21 cellular contexts compared by ENCODE assay signal in the genomic region with DNA sequence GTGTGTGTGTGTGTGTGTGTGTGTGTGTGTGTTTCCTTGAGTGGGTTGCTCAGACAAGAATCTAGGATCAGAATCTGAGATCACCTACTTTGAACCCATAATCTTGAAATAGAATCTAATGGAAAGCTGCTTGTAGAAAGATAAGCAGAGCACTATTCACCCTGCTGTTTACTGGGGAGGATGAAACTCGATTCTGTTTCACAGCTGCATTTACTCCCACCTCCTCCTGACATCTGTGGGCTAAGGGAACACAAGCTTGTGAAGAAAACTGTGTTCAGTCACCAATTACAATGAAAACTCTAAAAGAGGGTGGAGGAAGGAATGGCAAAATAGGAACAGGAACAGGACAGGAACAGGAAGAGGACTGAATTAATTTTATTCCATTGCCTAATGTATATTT.
DNase-seq lines count a peak whose midpoint lies in the region; ATAC-seq, FAIRE-seq and TF ChIP-seq lines count a peak whose summit lies in the region.
"Had no signal": no experiment of that assay in that cellular context is flagged by ENCODE, and none has a peak within 500 bp of the region (broad histone marks: within the 10 kb centered on the region; RNA-seq: fewer than 3 reads in every experiment).

No MANE protein-coding gene starts in this region.

- no peak overlapping the region for H3K4me3 ChIP-seq in IMR-90 (ENCODE audit: insufficient read depth, low read depth, low read length)
- H3K4me3 ChIP-seq in endothelial cell of umbilical vein (replicated peaks in 1 of 3; ENCODE audit: insufficient read depth in 1 of 3, low read depth in 1 of 3, low read length in 3 of 3), result no peak overlapping the region

- no peak overlapping the region for H3K14ac ChIP-seq in IMR-90 (replicated peaks; ENCODE audit: low read depth, low read length)

- dilution Hi-C loops in IMR-90 (cut with HindIII; ENCODE audit: low sequenced_read_pairs, unreplicated experiment), result no loop called here
- dilution Hi-C loops in endothelial cell of umbilical vein (cut with MboI; ENCODE audit: extremely low pct_ligation_motif_present, low sequenced_read_pairs), result no loop called here

- H3K4me2 ChIP-seq in IMR-90 (ENCODE audit: low read depth, low read length) (no peak overlapping the region), endothelial cell of umbilical vein (ENCODE audit: insufficient read depth, low read length) (no peak overlapping the region)
- H3K4me2 ChIP-seq: SK-N-SH had no signal

- H2AK9ac ChIP-seq in IMR-90 (replicated peaks; ENCODE audit: low read depth, low read length, poor library complexity), result no peak overlapping the region

- H2AFZ ChIP-seq in IMR-90 (replicated peaks; ENCODE audit: low read length, poor library complexity), result no peak overlapping the region
- H2AFZ ChIP-seq in endothelial cell of umbilical vein (ENCODE audit: low read depth, low read length), result peak overlapping the region; percentile 59

- TF ChIP-seq CTCF in IMR-90 (conservative IDR thresholded peaks at IDR 0.05; ENCODE audit: low read depth, low read length) (no peak), endothelial cell of umbilical vein (IDR thresholded peaks at IDR 0.05; ENCODE audit: extremely low read depth in 1 of 2, insufficient read depth in 1 of 2, low read depth in 1 of 2, low read length in 2 of 2) (no peak), nephron (IDR thresholded peaks at IDR 0.05; ENCODE audit: unreplicated experiment in 3 of 3) (no peak)

- WGBS in IMR-90 (ENCODE audit: extremely low coverage in 2 of 2, insufficient read length in 1 of 2), 2 experiments, result no CpG with 5 or more reads among the region's 1 CpG

- H3K9me1 ChIP-seq in IMR-90 (ENCODE audit: insufficient read depth, low read length) (no peaks in the 10 kb centered on the region; the same call in 1 of the 2 replicates), endothelial cell of umbilical vein (replicated peaks; ENCODE audit: control insufficient read depth, extremely low read depth, insufficient read depth, low read length) (no peaks in the 10 kb centered on the region)

- H3K36me3 ChIP-seq in IMR-90 (ENCODE audit: control insufficient read depth, insufficient read depth, low read length) (no peaks in the 10 kb centered on the region), endothelial cell of umbilical vein (ENCODE audit: control insufficient read depth in 2 of 2, extremely low read depth in 1 of 2, insufficient read depth in 2 of 2, low read length in 2 of 2) (no peaks in the 10 kb centered on the region)

- H3K4ac ChIP-seq in IMR-90 (ENCODE audit: low read depth, low read length), result no peak overlapping the region

- peak overlapping the region; percentile 0 to 11 (median 9) for H3K27ac Mint-ChIP-seq in nephron
- H3K27ac Mint-ChIP-seq in activated naive CD8-positive, alpha-beta T cell treated with anti-CD3 and anti-CD28 coated beads for 36 hours, result no peak overlapping the region
- H3K27ac Mint-ChIP-seq: CD4-positive, alpha-beta T cell had no signal

- in situ Hi-C loops in IMR-90 (cut with MboI; ENCODE audit: low sequenced_read_pairs), result no loop called here

- TF ChIP-seq POLR2A in IMR-90 (IDR thresholded peaks at IDR 0.05; ENCODE audit: low read depth, low read length) (no peak), endothelial cell of umbilical vein (IDR thresholded peaks at IDR 0.05; ENCODE audit: low read depth, low read length) (no peak)

- H3K27me3 Mint-ChIP-seq in nephron (ENCODE audit: low read depth), result no peaks in the 10 kb centered on the region
- H3K27me3 Mint-ChIP-seq in activated naive CD8-positive, alpha-beta T cell treated with anti-CD3 and anti-CD28 coated beads for 36 hours, result no peaks in the 10 kb centered on the region
- H3K27me3 Mint-ChIP-seq: CD4-positive, alpha-beta T cell had no signal

- no peak overlapping the region for H4K5ac ChIP-seq in IMR-90 (ENCODE audit: low read depth, low read length)

- H3K9me3 Mint-ChIP-seq in nephron, result no peaks in the 10 kb centered on the region
- H3K9me3 Mint-ChIP-seq in activated naive CD8-positive, alpha-beta T cell treated with anti-CD3 and anti-CD28 coated beads for 36 hours, result no peaks in the 10 kb centered on the region

- no peaks in the 10 kb centered on the region for H3K36me3 Mint-ChIP-seq in nephron (ENCODE audit: low read depth)
- H3K36me3 Mint-ChIP-seq in activated naive CD8-positive, alpha-beta T cell treated with anti-CD3 and anti-CD28 coated beads for 36 hours, result no peaks in the 10 kb centered on the region

- no peak for FAIRE-seq in endothelial cell of umbilical vein (lab: Jason Lieb, UNC)
- FAIRE-seq: A204.1, H1 had no signal

- no peak overlapping the region for H2BK20ac ChIP-seq in IMR-90 (ENCODE audit: low read depth, low read length)

- no peak overlapping the region for H3K4me3 Mint-ChIP-seq in nephron
- H3K4me3 Mint-ChIP-seq in activated naive CD8-positive, alpha-beta T cell treated with anti-CD3 and anti-CD28 coated beads for 36 hours, result no peak overlapping the region
- H3K4me3 Mint-ChIP-seq: CD4-positive, alpha-beta T cell had no signal

- no peaks in the 10 kb centered on the region for H3K4me1 ChIP-seq in IMR-90 (ENCODE audit: control insufficient read depth, insufficient read depth, low read length)
- H3K4me1 ChIP-seq in endothelial cell of umbilical vein (ENCODE audit: control insufficient read depth, extremely low read depth, insufficient read depth, low read length), result peaks cover 14% of the 10 kb centered on the region
- H3K4me1 ChIP-seq: Caco-2 had no signal

- no peaks in the 10 kb centered on the region for H3K79me1 ChIP-seq in IMR-90 (ENCODE audit: low read depth in 1 of 2, low read length in 2 of 2)

- no peaks in the 10 kb centered on the region for H3K9me3 ChIP-seq in IMR-90 (ENCODE audit: control insufficient read depth, insufficient read depth, low read length)
- no peaks in the 10 kb centered on the region for H3K9me3 ChIP-seq in endothelial cell of umbilical vein (replicated peaks; ENCODE audit: control insufficient read depth, insufficient read depth, low read length)
- H3K9me3 ChIP-seq: Caco-2, SK-N-SH had no signal

- ATAC-seq in IMR-90 (ENCODE audit: low read depth) (0 out of 2 replicates have a peak, but pooled peaks have one; percentile 25), GM19035 (IDR thresholded peaks at IDR 0.05; ENCODE audit: unreplicated experiment) (no peak), HG02642 (IDR thresholded peaks at IDR 0.05; ENCODE audit: poor library complexity, unreplicated experiment) (no peak)

- no peak overlapping the region for H2AK5ac ChIP-seq in IMR-90 (ENCODE audit: low read depth, low read length)

- H2BK15ac ChIP-seq in IMR-90 (ENCODE audit: low read depth, low read length), result no peak overlapping the region

- no peak overlapping the region for H4K8ac ChIP-seq in IMR-90 (ENCODE audit: low read depth in 2 of 2, low read length in 2 of 2)

- H3K18ac ChIP-seq in IMR-90 (ENCODE audit: low read depth, low read length), result no peak overlapping the region

- no peak overlapping the region for H2BK120ac ChIP-seq in IMR-90 (ENCODE audit: low read depth, low read length)

- no peaks in the 10 kb centered on the region for H3K79me2 ChIP-seq in endothelial cell of umbilical vein (ENCODE audit: control insufficient read depth, insufficient read depth, low read length)

- no peak overlapping the region for H3K23ac ChIP-seq in IMR-90 (ENCODE audit: low read depth, low read length)

- no peak overlapping the region for H3K9ac ChIP-seq in IMR-90 (ENCODE audit: low read depth, low read length)
- H3K9ac ChIP-seq in endothelial cell of umbilical vein (replicated peaks; ENCODE audit: extremely low read depth, insufficient read depth, low read length), result no peak overlapping the region
- H3K9ac ChIP-seq: SK-N-SH had no signal

- no peak overlapping the region for H3K56ac ChIP-seq in IMR-90 (ENCODE audit: extremely low read depth, insufficient read depth, low read length)

- no peak overlapping the region for H2BK5ac ChIP-seq in IMR-90 (ENCODE audit: low read depth, low read length, poor library complexity, severe bottlenecking)

- TF ChIP-seq RAD21 in IMR-90 (IDR thresholded peaks at IDR 0.05; ENCODE audit: low read length), result no peak

- CTCF ChIA-PET in IMR-90 (lab: Yijun Ruan, JAX) (no interaction called here), endothelial cell of umbilical vein (lab: Charles Lee) (no interaction called here)

- H3K27me3 ChIP-seq in IMR-90 (ENCODE audit: control insufficient read depth, insufficient read depth, low read length) (no peaks in the 10 kb centered on the region), endothelial cell of umbilical vein (ENCODE audit: control insufficient read depth in 2 of 2, insufficient read depth in 2 of 2, low read length in 2 of 2) (no peaks in the 10 kb centered on the region)

- intact Hi-C loops in IMR-90 (cut with micrococcal nuclease) (loop anchor here (10.0 kb wide), 1 partner anchor 496 kb away; no protein-coding TSS in a partner anchor), endothelial cell of umbilical vein (cut with micrococcal nuclease) (loop anchor here (10.0 kb wide), 1 partner anchor 496 kb away; no protein-coding TSS in a partner anchor)

- BruUV-seq in IMR-90 (replicated peaks; lab: Mats Ljungman, UMichigan), result no TSS peak
- no TSS peak for BruUV-seq in endothelial cell of umbilical vein (replicated peaks; lab: Mats Ljungman, UMichigan)

- H4K20me1 ChIP-seq in IMR-90 (ENCODE audit: insufficient read depth, low read length), result no peaks in the 10 kb centered on the region
- no peaks in the 10 kb centered on the region for H4K20me1 ChIP-seq in endothelial cell of umbilical vein (replicated peaks; ENCODE audit: control insufficient read depth, extremely low read depth, insufficient read depth, low read length)

- peaks cover 31% of the 10 kb centered on the region for H3K4me1 Mint-ChIP-seq in nephron
- no peaks in the 10 kb centered on the region for H3K4me1 Mint-ChIP-seq in activated naive CD8-positive, alpha-beta T cell treated with anti-CD3 and anti-CD28 coated beads for 36 hours

- DNase-seq in Ammon's horn (ENCODE audit: low spot score) (peak; percentile 19), IMR-90 (no peak), endothelial cell of umbilical vein (ENCODE audit: low read depth, low spot score) (peak; percentile 2), NCI-H1694 (lab: John Stamatoyannopoulos, UW) (no peak)
- no peak for DNase-seq in activated naive CD8-positive, alpha-beta T cell treated with anti-CD3 and anti-CD28 coated beads for 36 hours
- DNase-seq: Caco-2; CD4-positive, alpha-beta T cell; GF-D8; KBM-7; MV-4-11; NCI-H1930; NCI-H2171; NCI-H526; RPMI8226; SHP77 treated with DMSO at 0.1 percent for 48 hours; SK-N-SH had no signal

- H3K27ac ChIP-seq in IMR-90 (ENCODE audit: insufficient read depth, low read length) (no peak overlapping the region), endothelial cell of umbilical vein (ENCODE audit: insufficient read depth, low read depth, low read length) (no peak overlapping the region)

- POLR2A ChIA-PET in IMR-90 (lab: Charles Lee; ENCODE audit: unreplicated experiment) (no interaction called here), endothelial cell of umbilical vein (lab: Charles Lee) (no interaction called here)

- no peak overlapping the region for H4K91ac ChIP-seq in IMR-90 (ENCODE audit: insufficient read depth, low read depth, low read length)

TF ChIP-seq in endothelial cell of umbilical vein, 7 proteins besides CTCF, POLR2A, EP300 and RAD21 (continues in another document):
- TF ChIP-seq JUN (IDR thresholded peaks at IDR 0.05; ENCODE audit: borderline replicate concordance, insufficient read depth, insufficient read length, low read depth), result no peak
- TF ChIP-seq GATA2 (IDR thresholded peaks at IDR 0.05; ENCODE audit: insufficient read depth, insufficient read length, low read depth, low read length), result no peak

Comparison
In these comparisons a context has a peak if more than half of its experiments do, and no peak if none do; other contexts are left out.
1. DNase-seq: peak in Ammon's horn (single experiment) and endothelial cell of umbilical vein (single experiment); none in IMR-90 (single experiment), NCI-H1694 (single experiment) and activated naive CD8-positive, alpha-beta T cell treated with anti-CD3 and anti-CD28 coated beads for 36 hours (single experiment).